Comparison of ENCODE assay signal across 25 cellular contexts in genomic region chr16:54998834-54999233, GRCh38.
"Had no signal": no experiment of that assay in that cellular context is flagged by ENCODE, and none has a peak within 500 bp of the region (broad histone marks: within the 10 kb centered on the region; RNA-seq: fewer than 3 reads in every experiment).

No MANE protein-coding gene starts in this region.

- H3K4me1 ChIP-seq: esophagus muscularis mucosa, gastrocnemius medialis, heart right ventricle, left lung, lower lobe of right lung had no signal

- H3K27ac ChIP-seq: coronary artery, dorsolateral prefrontal cortex, esophagus muscularis mucosa, gastrocnemius medialis, heart right ventricle, left lung, lower lobe of right lung had no signal

- H3K27ac Mint-ChIP-seq: mesothelial cell of epicardium, naive B cell had no signal

- H3K36me3 ChIP-seq: esophagus muscularis mucosa, gastrocnemius medialis, heart right ventricle, left lung, lower lobe of right lung had no signal

- H3K9me3 Mint-ChIP-seq: mesothelial cell of epicardium, naive B cell had no signal

- H3K4me1 Mint-ChIP-seq: naive B cell had no signal

- FAIRE-seq: colon, endothelial cell of umbilical vein, islet of Langerhans, keratinocyte had no signal

- ATAC-seq: gastrocnemius medialis, heart right ventricle, left cardiac atrium, left lung, left ventricle myocardium superior, lower lobe of right lung, mucosa of descending colon had no signal

- H3K9me3 ChIP-seq: esophagus muscularis mucosa, gastrocnemius medialis, heart right ventricle, left lung, lower lobe of right lung, mucosa of descending colon had no signal

- DNase-seq: dermis blood vessel endothelial cell; dorsolateral prefrontal cortex; effector CD4-positive, alpha-beta T cell; effector memory CD4-positive, alpha-beta T cell; foreskin fibroblast; foreskin melanocyte; gastrocnemius medialis; glutamatergic neuron; head of caudate nucleus; heart right ventricle; hippocampal formation; left cardiac atrium; left lung; left ventricle myocardium superior; lower lobe of right lung; mesenchymal stem cell; mucosa of descending colon; naive B cell had no signal

- H3K36me3 Mint-ChIP-seq: mesothelial cell of epicardium, naive B cell had no signal

- H3K4me3 ChIP-seq: coronary artery, dorsolateral prefrontal cortex, esophagus muscularis mucosa, gastrocnemius medialis, heart right ventricle, left lung, lower lobe of right lung, mucosa of descending colon had no signal

- H3K4me3 Mint-ChIP-seq: mesothelial cell of epicardium, naive B cell had no signal
